ENCODE assay signal across 17 cellular contexts in genomic region chr13:29448124-29448685, GRCh38.
"Had no signal": no experiment of that assay in that cellular context is flagged by ENCODE, and none has a peak within 500 bp of the region (broad histone marks: within the 10 kb centered on the region; RNA-seq: fewer than 3 reads in every experiment).

No MANE protein-coding gene starts in this region.

- H3K4me1 ChIP-seq: parathyroid adenoma had no signal

- ATAC-seq: activated CD4-positive, CD25-positive, alpha-beta regulatory T cell treated with anti-CD3 and anti-CD28 coated beads, Interleukin-2, amount 50 U/mL, for 24 hours; naive thymus-derived CD4-positive, alpha-beta T cell had no signal

- DNase-seq: activated CD4-positive, alpha-beta T cell treated with anti-CD3 and anti-CD28 coated beads, Interleukin-2, amount 50 U/mL, for 1 hour; activated CD8-positive, alpha-beta memory T cell treated with anti-CD3 and anti-CD28 coated beads for 24 hours; anterior cingulate cortex; effector memory CD4-positive, alpha-beta T cell; foreskin melanocyte; midbrain; naive thymus-derived CD4-positive, alpha-beta T cell; small intestine; stimulated activated CD4-positive, alpha-beta T cell treated with anti-CD3 and anti-CD28 coated beads, Interleukin-4, amount 100 ng/mL, for 24 hours; stimulated activated naive CD4-positive, alpha-beta T cell had no signal

- H3K9me3 Mint-ChIP-seq: dendritic cell treated with granulocyte-macrophage colony-stimulating factor and Interleukin-4, amounts not matched to agents 40 ng/mL and 50 ng/mL, for 4 days; T-helper 2 cell treated with Interferon-gamma antibody and Interleukin-4, amounts not matched to agents 5 μg/mL and 100 μg/mL, for 36 hours; type B pancreatic cell had no signal

- H3K4me3 ChIP-seq: lung had no signal

- H3K4me1 Mint-ChIP-seq: naive thymus-derived CD4-positive, alpha-beta T cell had no signal

- H3K27ac ChIP-seq: neutrophil, parathyroid adenoma had no signal

- H3K27ac Mint-ChIP-seq: dendritic cell treated with granulocyte-macrophage colony-stimulating factor and Interleukin-4, amounts not matched to agents 40 ng/mL and 50 ng/mL, for 4 days; naive thymus-derived CD4-positive, alpha-beta T cell; T-helper 2 cell treated with Interferon-gamma antibody and Interleukin-4, amounts not matched to agents 5 μg/mL and 100 μg/mL, for 36 hours; type B pancreatic cell had no signal

- H3K36me3 Mint-ChIP-seq: naive thymus-derived CD4-positive, alpha-beta T cell; type B pancreatic cell had no signal

- H3K36me3 ChIP-seq: neutrophil had no signal

- H3K4me3 Mint-ChIP-seq: dendritic cell treated with granulocyte-macrophage colony-stimulating factor and Interleukin-4, amounts not matched to agents 40 ng/mL and 50 ng/mL, for 4 days; naive thymus-derived CD4-positive, alpha-beta T cell; T-helper 2 cell treated with Interferon-gamma antibody and Interleukin-4, amounts not matched to agents 5 μg/mL and 100 μg/mL, for 36 hours; type B pancreatic cell had no signal

- H3K9me3 ChIP-seq: neutrophil had no signal

- H3K27me3 Mint-ChIP-seq: dendritic cell treated with granulocyte-macrophage colony-stimulating factor and Interleukin-4, amounts not matched to agents 40 ng/mL and 50 ng/mL, for 4 days; type B pancreatic cell had no signal
